Comparison of ENCODE assay signal across 14 cellular contexts in the genomic region with DNA sequence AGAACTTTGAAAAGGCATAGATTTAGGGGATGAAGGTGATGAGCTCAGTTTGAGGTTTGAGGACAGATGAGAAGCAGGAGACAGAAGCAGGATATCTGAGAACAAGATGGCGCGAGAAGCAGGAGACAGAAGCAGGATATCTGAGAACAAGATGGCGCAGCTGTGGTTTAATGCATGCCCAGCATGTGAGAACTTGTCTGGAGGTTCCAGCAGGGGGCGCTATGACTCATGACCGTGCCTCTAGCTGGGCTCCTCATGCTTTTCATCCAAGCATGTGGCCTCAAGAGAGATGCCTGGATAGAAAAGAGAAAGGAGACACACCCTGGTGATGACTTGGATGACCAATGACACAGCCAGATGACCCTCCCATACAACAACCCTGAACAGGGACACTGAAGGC. TPM values are rescaled to one million over a fixed set of nuclear protein-coding genes. Genes with fewer than 3 reads are reported as not detected.
DNase-seq lines count a peak whose midpoint lies in the region; ATAC-seq and TF ChIP-seq lines count a peak whose summit lies in the region.
"Not testable (repeated sequence)": the region's sequence is repeated elsewhere in the genome, so short reads cannot be mapped to it uniquely, and the experiment has no call there.
"Had no signal": no experiment of that assay in that cellular context is flagged by ENCODE, and none has a peak within 500 bp of the region (broad histone marks: within the 10 kb centered on the region; RNA-seq: fewer than 3 reads in every experiment).

No MANE protein-coding gene starts in this region.

- not testable (repeated sequence) for H3K4me1 ChIP-seq in foreskin keratinocyte, lower lobe of right lung

- not testable (repeated sequence) for DNase-seq in foreskin keratinocyte, lower lobe of right lung

- not testable (repeated sequence) for H3K27ac Mint-ChIP-seq in activated T-helper 17 cell treated with anti-CD3 and anti-CD28 coated beads, Interleukin-2, amount 50 U/mL, for 72 hours

- ATAC-seq in GM18498 (IDR thresholded peaks at IDR 0.05; ENCODE audit: unreplicated experiment) (peak; percentile 53), GM19043 (IDR thresholded peaks at IDR 0.05; ENCODE audit: low read depth, unreplicated experiment) (peak; percentile 56), GM21825 (IDR thresholded peaks at IDR 0.05; ENCODE audit: unreplicated experiment) (peak; percentile 30), HG03520 (IDR thresholded peaks at IDR 0.05; ENCODE audit: unreplicated experiment) (peak; percentile 36), foreskin keratinocyte (peak; percentile 61), lower lobe of right lung (peak; percentile 40 to 49)
- ATAC-seq in activated T-helper 17 cell treated with anti-CD3 and anti-CD28 coated beads, Interleukin-2, amount 50 U/mL, for 72 hours (replicated peaks): peak; percentile 60

- H3K9me3 ChIP-seq in lower lobe of right lung: not testable (repeated sequence)

- H3K9me3 Mint-ChIP-seq in activated T-helper 17 cell treated with anti-CD3 and anti-CD28 coated beads, Interleukin-2, amount 50 U/mL, for 72 hours: not testable (repeated sequence)

- TF ChIP-seq CTCF in foreskin keratinocyte (conservative IDR thresholded peaks at IDR 0.05); lower lobe of right lung (IDR thresholded peaks at IDR 0.05): not testable (repeated sequence)

- not testable (repeated sequence) for H3K4me3 ChIP-seq in lower lobe of right lung

- not testable (repeated sequence) for H3K4me3 Mint-ChIP-seq in activated T-helper 17 cell treated with anti-CD3 and anti-CD28 coated beads, Interleukin-2, amount 50 U/mL, for 72 hours

- not testable (repeated sequence) for H3K36me3 Mint-ChIP-seq in activated T-helper 17 cell treated with anti-CD3 and anti-CD28 coated beads, Interleukin-2, amount 50 U/mL, for 72 hours (ENCODE audit: low read depth)

- not testable (repeated sequence) for H3K27ac ChIP-seq in foreskin keratinocyte, lower lobe of right lung

- not testable (repeated sequence) for H3K27me3 Mint-ChIP-seq in activated T-helper 17 cell treated with anti-CD3 and anti-CD28 coated beads, Interleukin-2, amount 50 U/mL, for 72 hours

- H3K36me3 ChIP-seq in lower lobe of right lung: not testable (repeated sequence)

- intact Hi-C loops in lower lobe of right lung (cut with DNase I): not testable (repeated sequence)

- not testable (repeated sequence) for H3K4me1 Mint-ChIP-seq in activated T-helper 17 cell treated with anti-CD3 and anti-CD28 coated beads, Interleukin-2, amount 50 U/mL, for 72 hours

- H3K27me3 ChIP-seq in foreskin keratinocyte; lower lobe of right lung (ENCODE audit: low read depth): not testable (repeated sequence)

RNA-seq across cellular contexts. Expression of a gene that starts 10.9 kb away (rescaled TPM):
- under 1 TPM; 0.28 to 0.61 TPM for total RNA-seq in activated T-helper 17 cell treated with anti-CD3 and anti-CD28 coated beads, Interleukin-2, amount 50 U/mL, for 72 hours
- total RNA-seq in foreskin keratinocyte: 4.7 and 5.1 TPM in 2 replicates
- 2.1 and 3.3 TPM in 2 replicates for polyA plus RNA-seq in foreskin keratinocyte
- total RNA-seq in lower lobe of right lung: 4.2 TPM
- polyA plus RNA-seq: CD14-positive monocyte, SK-N-SH had no signal

RNA-seq across cellular contexts. Expression of a gene that starts 15.4 kb away (rescaled TPM):
- 1 to 10 TPM in 1 of 2 donors, under 1 TPM in 1; 0.80 to 5.3 TPM for total RNA-seq in activated T-helper 17 cell treated with anti-CD3 and anti-CD28 coated beads, Interleukin-2, amount 50 U/mL, for 72 hours
- total RNA-seq in foreskin keratinocyte: 3.3 and 11.6 TPM in 2 replicates
- polyA plus RNA-seq in foreskin keratinocyte: 1.0 and 2.5 TPM in 2 replicates
- total RNA-seq in lower lobe of right lung: 12.1 TPM
- polyA plus RNA-seq: A549, CD14-positive monocyte, SK-N-SH had no signal

RNA-seq across cellular contexts. Expression of a gene that starts 32.2 kb away (rescaled TPM):
- under 1 TPM in 1 of 2 donors, not detected in 1; 0.05 TPM for total RNA-seq in activated T-helper 17 cell treated with anti-CD3 and anti-CD28 coated beads, Interleukin-2, amount 50 U/mL, for 72 hours
- total RNA-seq in foreskin keratinocyte (not detected in 2 replicates), lower lobe of right lung (0.15 TPM)
- not detected in 2 replicates for polyA plus RNA-seq in foreskin keratinocyte
- total RNA-seq: B cell, H9 had no signal
- polyA plus RNA-seq: A549, CD14-positive monocyte, IgD-negative memory B cell, SK-N-SH had no signal

RNA-seq across cellular contexts. Expression of a gene that starts 40.6 kb away (rescaled TPM):
- total RNA-seq in activated T-helper 17 cell treated with anti-CD3 and anti-CD28 coated beads, Interleukin-2, amount 50 U/mL, for 72 hours: not detected
- total RNA-seq in foreskin keratinocyte (not detected in 2 replicates), lower lobe of right lung (not detected)
- polyA plus RNA-seq in foreskin keratinocyte: not detected in 2 replicates
- total RNA-seq: H9, M059J had no signal
- polyA plus RNA-seq: A549, CD14-positive monocyte, IgD-negative memory B cell, SK-N-SH had no signal
